In genomic region chr14:24409956-24410355, GRCh38 we compare ENCODE assay signal across 21 cellular contexts. TPM values are rescaled to one million over a fixed set of nuclear protein-coding genes. Genes with fewer than 3 reads are reported as not detected.
A peak's percentile ranks its signal among the peaks of the same experiment; 100 is the strongest.
DNase-seq lines count a peak whose midpoint lies in the region; ATAC-seq and TF ChIP-seq lines count a peak whose summit lies in the region.
"Had no signal": no experiment of that assay in that cellular context is flagged by ENCODE, and none has a peak within 500 bp of the region (broad histone marks: within the 10 kb centered on the region; RNA-seq: fewer than 3 reads in every experiment).

No MANE protein-coding gene starts in this region.

- no peak overlapping the region for H4K8ac ChIP-seq in IMR-90 (ENCODE audit: low read depth in 2 of 2, low read length in 2 of 2)

- no TSS peak for BruUV-seq in IMR-90 (replicated peaks; lab: Mats Ljungman, UMichigan)

- H3K23ac ChIP-seq in IMR-90 (ENCODE audit: low read depth, low read length) = no peak overlapping the region

- intact Hi-C loops in IMR-90 (cut with micrococcal nuclease) (no loop called here), sigmoid colon (cut with DNase I) (loop anchor here (5.0 kb wide), 1 partner anchor 78 kb away; no protein-coding TSS in a partner anchor)

- DNase-seq in IMR-90 (no peak), sigmoid colon (peak; percentile 61), islet precursor cell (no peak), Karpas-422 (no peak)
- DNase-seq in effector CD8-positive, alpha-beta T cell (lab: John Stamatoyannopoulos, UW) = no peak
- DNase-seq: 8988T; ACHN; AML-193; BE2C; Caco-2; CD4-positive, CD25-positive, alpha-beta regulatory T cell; CD8-positive, alpha-beta T cell; DMS153; DND-41; GM23248; HFFc6 had no signal

- dilution Hi-C loops in IMR-90 (cut with HindIII; ENCODE audit: low sequenced_read_pairs, unreplicated experiment) = no loop called here

- H3K36me3 ChIP-seq in BLaER1 treated with 17β-estradiol and CSF1 and Interleukin-3, amounts not matched to agents 10 nM and 100 nM = peaks cover 0 to 84% (median 43%) of the 10 kb centered on the region in 11 experiments; a peak in 19 of 22 replicates
- H3K36me3 ChIP-seq in IMR-90 (ENCODE audit: control insufficient read depth, insufficient read depth, low read length) (peaks cover 39% of the 10 kb centered on the region; the same call in 1 of the 2 replicates), sigmoid colon (peaks cover 7 to 56% (median 18%) of the 10 kb centered on the region in 4 donors), Karpas-422 (ENCODE audit: insufficient read depth, low read length) (no peaks in the 10 kb centered on the region)
- H3K36me3 ChIP-seq: BE2C, HAP-1 had no signal

- H4K91ac ChIP-seq in IMR-90 (ENCODE audit: insufficient read depth, low read depth, low read length) = no peak overlapping the region

- no peaks in the 10 kb centered on the region for H3K9me3 ChIP-seq in BLaER1 treated with 17β-estradiol and CSF1 and Interleukin-3, amounts not matched to agents 10 nM and 100 nM (replicated peaks in 1 of 11)
- H3K9me3 ChIP-seq in IMR-90 (ENCODE audit: control insufficient read depth, insufficient read depth, low read length) (no peaks in the 10 kb centered on the region), sigmoid colon (no peaks in the 10 kb centered on the region), Karpas-422 (ENCODE audit: low read length) (no peaks in the 10 kb centered on the region)
- H3K9me3 ChIP-seq: A549, BE2C, Caco-2, HAP-1 had no signal

- no peaks in the 10 kb centered on the region for H3K79me2 ChIP-seq in Karpas-422 (ENCODE audit: low read length)

- H3K14ac ChIP-seq in IMR-90 (replicated peaks; ENCODE audit: low read depth, low read length) = no peak overlapping the region

- H3K4me3 ChIP-seq in BLaER1 treated with 17β-estradiol and CSF1 and Interleukin-3, amounts not matched to agents 10 nM and 100 nM = no peak overlapping the region
- H3K4me3 ChIP-seq in IMR-90 (ENCODE audit: insufficient read depth, low read depth, low read length) (no peak overlapping the region), sigmoid colon (no peak overlapping the region), Karpas-422 (ENCODE audit: low read length) (no peak overlapping the region)
- H3K4me3 ChIP-seq: A549, GM23248, HAP-1 had no signal

- peaks cover 0 to 9% (median 0%) of the 10 kb centered on the region in 11 experiments; a peak in 2 of 22 replicates for H4K20me1 ChIP-seq in BLaER1 treated with 17β-estradiol and CSF1 and Interleukin-3, amounts not matched to agents 10 nM and 100 nM
- H4K20me1 ChIP-seq in IMR-90 (ENCODE audit: insufficient read depth, low read length) = 0 out of 2 replicates have a peak, but pooled peaks cover 3% of the 10 kb centered on the region
- no peaks in the 10 kb centered on the region for H4K20me1 ChIP-seq in Karpas-422 (ENCODE audit: insufficient read depth, low read depth, low read length)

- TF ChIP-seq RAD21 in IMR-90 (IDR thresholded peaks at IDR 0.05; ENCODE audit: low read length) = no peak

- no peak overlapping the region for H2BK15ac ChIP-seq in IMR-90 (ENCODE audit: low read depth, low read length)

- TF ChIP-seq CTCF in IMR-90 (conservative IDR thresholded peaks at IDR 0.05; ENCODE audit: low read depth, low read length) = no peak
- no peak for TF ChIP-seq CTCF in sigmoid colon (IDR thresholded peaks at IDR 0.05)

- H3K27ac ChIP-seq in BLaER1 treated with 17β-estradiol and CSF1 and Interleukin-3, amounts not matched to agents 10 nM and 100 nM = no peak overlapping the region
- H3K27ac ChIP-seq in IMR-90 (ENCODE audit: insufficient read depth, low read length) = no peak overlapping the region
- no peak overlapping the region for H3K27ac ChIP-seq in sigmoid colon
- no peak overlapping the region for H3K27ac ChIP-seq in Karpas-422 (ENCODE audit: low read length)
- H3K27ac ChIP-seq: A549, C4-2B, GM23248 had no signal

- POLR2A ChIA-PET in IMR-90 (lab: Charles Lee; ENCODE audit: unreplicated experiment) = no interaction called here

- no peaks in the 10 kb centered on the region for H3K9me2 ChIP-seq in Karpas-422 (replicated peaks; ENCODE audit: insufficient read depth, low read length)

- no peak overlapping the region for H3K18ac ChIP-seq in IMR-90 (ENCODE audit: low read depth, low read length)

- H3K9ac ChIP-seq in BLaER1 treated with 17β-estradiol and CSF1 and Interleukin-3, amounts not matched to agents 10 nM and 100 nM = no peak overlapping the region
- H3K9ac ChIP-seq in IMR-90 (ENCODE audit: low read depth, low read length) (no peak overlapping the region), Karpas-422 (ENCODE audit: low read length) (no peak overlapping the region)
- H3K9ac ChIP-seq: GM23248 had no signal

- H3K4me2 ChIP-seq in BLaER1 treated with 17β-estradiol and CSF1 and Interleukin-3, amounts not matched to agents 10 nM and 100 nM = peak overlapping the region in 8 of 11 experiments; percentile 44 to 88 (median 74); a peak in 15 of 22 replicates
- H3K4me2 ChIP-seq in IMR-90 (ENCODE audit: low read depth, low read length) (no peak overlapping the region), Karpas-422 (ENCODE audit: low read depth, low read length, poor library complexity, severe bottlenecking) (no peak overlapping the region)
- H3K4me2 ChIP-seq: A549 had no signal

- H2BK120ac ChIP-seq in IMR-90 (ENCODE audit: low read depth, low read length) = no peak overlapping the region

- TF ChIP-seq POLR2A in IMR-90 (IDR thresholded peaks at IDR 0.05; ENCODE audit: low read depth, low read length) (no peak), sigmoid colon (IDR thresholded peaks at IDR 0.05) (no peak)

- ATAC-seq in IMR-90 (ENCODE audit: low read depth) = no peak
- ATAC-seq in GM19023 (IDR thresholded peaks at IDR 0.05; ENCODE audit: unreplicated experiment) = no peak
- ATAC-seq: A549; CD8-positive, alpha-beta T cell had no signal

- H2BK20ac ChIP-seq in IMR-90 (ENCODE audit: low read depth, low read length) = no peak overlapping the region

- no peak overlapping the region for H2BK5ac ChIP-seq in IMR-90 (ENCODE audit: low read depth, low read length, poor library complexity, severe bottlenecking)

- H3K79me1 ChIP-seq in IMR-90 (ENCODE audit: low read depth in 1 of 2, low read length in 2 of 2) = no peaks in the 10 kb centered on the region; a peak in 1 of 4 replicates

- TF ChIP-seq EP300 in sigmoid colon (IDR thresholded peaks at IDR 0.05) = no peak

- H2AFZ ChIP-seq in IMR-90 (replicated peaks; ENCODE audit: low read length, poor library complexity) = no peak overlapping the region
- H2AFZ ChIP-seq in Karpas-422 (ENCODE audit: low read length) = no peak overlapping the region
- H2AFZ ChIP-seq: GM23248 had no signal

- peak overlapping the region; percentile 43 for H2AK9ac ChIP-seq in IMR-90 (replicated peaks; ENCODE audit: low read depth, low read length, poor library complexity)

- H4K5ac ChIP-seq in IMR-90 (ENCODE audit: low read depth, low read length) = no peak overlapping the region

- 60% methylated on average over 1 of the region's 10 CpGs; no CpG with 5 or more reads in 1 of the 2 experiments for WGBS in IMR-90 (ENCODE audit: extremely low coverage in 2 of 2, insufficient read length in 1 of 2), 2 experiments
- 94 to 95% methylated on average over 10 of the region's 10 CpGs for WGBS in sigmoid colon, 2 donors

- H3K27me3 ChIP-seq in BLaER1 treated with 17β-estradiol and CSF1 and Interleukin-3, amounts not matched to agents 10 nM and 100 nM = no peaks in the 10 kb centered on the region
- no peaks in the 10 kb centered on the region for H3K27me3 ChIP-seq in IMR-90 (ENCODE audit: control insufficient read depth, insufficient read depth, low read length)
- no peaks in the 10 kb centered on the region for H3K27me3 ChIP-seq in sigmoid colon
- no peaks in the 10 kb centered on the region for H3K27me3 ChIP-seq in Karpas-422 (ENCODE audit: low read length)
- H3K27me3 ChIP-seq: BE2C had no signal

- H3K4ac ChIP-seq in IMR-90 (ENCODE audit: low read depth, low read length) = no peak overlapping the region

- in situ Hi-C loops in IMR-90 (cut with MboI; ENCODE audit: low sequenced_read_pairs) = no loop called here

- peaks cover 0 to 63% (median 49%) of the 10 kb centered on the region in 10 experiments; a peak in 18 of 20 replicates for H3K4me1 ChIP-seq in BLaER1 treated with 17β-estradiol and CSF1 and Interleukin-3, amounts not matched to agents 10 nM and 100 nM
- H3K4me1 ChIP-seq in IMR-90 (ENCODE audit: control insufficient read depth, insufficient read depth, low read length) (no peaks in the 10 kb centered on the region), sigmoid colon (no peaks in the 10 kb centered on the region), Karpas-422 (ENCODE audit: low read length) (no peaks in the 10 kb centered on the region)
- H3K4me1 ChIP-seq: A549, Caco-2 had no signal

- CTCF ChIA-PET in IMR-90 (lab: Yijun Ruan, JAX) = no interaction called here

- H3K56ac ChIP-seq in IMR-90 (ENCODE audit: extremely low read depth, insufficient read depth, low read length) = no peak overlapping the region

- H3K9me1 ChIP-seq in IMR-90 (ENCODE audit: insufficient read depth, low read length) = peaks cover 3% of the 10 kb centered on the region; the same call in 1 of the 2 replicates

- H2AK5ac ChIP-seq in IMR-90 (ENCODE audit: low read depth, low read length) = no peak overlapping the region

RNA-seq across cellular contexts. Expression of gene NYNRIN, which starts 11.2 kb away (rescaled TPM):
- total RNA-seq in IMR-90 (2012; rRNA removed) (1.7 and 2.2 TPM in 2 replicates), sigmoid colon (10 to 100 TPM in 1 of 4 donors, 1 to 10 TPM in 3; 6.8 to 17.4 (median 7.0) TPM)
- polyA plus RNA-seq in IMR-90 (2012; rRNA removed) (5.3 and 5.4 TPM in 2 replicates), sigmoid colon (1 to 10 TPM in 1 of 3 donors, under 1 TPM in 2; 0.60 to 6.5 (median 0.92) TPM)
- 2.7 and 4.6 TPM in 2 replicates for polyA plus RNA-seq in IMR-90 (2012; cell fraction: cytosol; rRNA removed)
- 10.7 and 11.1 TPM in 2 replicates for polyA plus RNA-seq in IMR-90 (2012; cell fraction: nucleus; rRNA removed; ENCODE audit: low replicate concordance)
- total RNA-seq in Karpas-422 (2014; rRNA removed; shearing (Covaris generic); ENCODE audit: low replicate concordance) = not detected in 2 replicates

RNA-seq across cellular contexts. Expression of gene CBLN3, which starts 19.5 kb away (rescaled TPM):
- total RNA-seq in IMR-90 (2012; rRNA removed) (0.56 and 0.72 TPM in 2 replicates), sigmoid colon (1 to 10 TPM; 1.4 to 8.9 (median 2.1) TPM)
- polyA plus RNA-seq in IMR-90 (2012; rRNA removed) (3.9 and 4.5 TPM in 2 replicates), sigmoid colon (1 to 10 TPM in 2 of 3 donors, under 1 TPM in 1; 0.46 to 3.6 (median 1.2) TPM)
- polyA plus RNA-seq in IMR-90 (2012; cell fraction: cytosol; rRNA removed) = 2.7 and 2.9 TPM in 2 replicates
- 27.9 and 42.0 TPM in 2 replicates for polyA plus RNA-seq in IMR-90 (2012; cell fraction: nucleus; rRNA removed; ENCODE audit: low replicate concordance)
- total RNA-seq in Karpas-422 (2014; rRNA removed; shearing (Covaris generic); ENCODE audit: low replicate concordance) = 1.1 and 3.6 TPM in 2 replicates

RNA-seq across cellular contexts. Expression of gene KHNYN, which starts 19.8 kb away (rescaled TPM):
- total RNA-seq in IMR-90 (2012; rRNA removed) (22.8 and 24.4 TPM in 2 replicates), sigmoid colon (10 to 100 TPM; 44.6 to 60.8 (median 50.6) TPM)
- polyA plus RNA-seq in IMR-90 (2012; rRNA removed) (16.1 and 18.9 TPM in 2 replicates), sigmoid colon (10 to 100 TPM; 16.2 to 64.6 (median 36.1) TPM)
- polyA plus RNA-seq in IMR-90 (2012; cell fraction: cytosol; rRNA removed) = 9.2 and 9.4 TPM in 2 replicates
- polyA plus RNA-seq in IMR-90 (2012; cell fraction: nucleus; rRNA removed; ENCODE audit: low replicate concordance) = 44.0 and 53.0 TPM in 2 replicates
- total RNA-seq in Karpas-422 (2014; rRNA removed; shearing (Covaris generic); ENCODE audit: low replicate concordance) = 50.8 and 109 TPM in 2 replicates

RNA-seq across cellular contexts. Expression of gene SDR39U1, which starts 32.6 kb away (rescaled TPM):
- total RNA-seq in IMR-90 (2012; rRNA removed) (5.0 and 7.5 TPM in 2 replicates), sigmoid colon (10 to 100 TPM; 30.3 to 45.4 (median 33.9) TPM)
- polyA plus RNA-seq in IMR-90 (2012; rRNA removed) (46.3 and 50.4 TPM in 2 replicates), sigmoid colon (10 to 100 TPM; 35.4 to 57.3 (median 39.1) TPM)
- polyA plus RNA-seq in IMR-90 (2012; cell fraction: cytosol; rRNA removed) = 32.8 and 36.4 TPM in 2 replicates
- 229 and 384 TPM in 2 replicates for polyA plus RNA-seq in IMR-90 (2012; cell fraction: nucleus; rRNA removed; ENCODE audit: low replicate concordance)
- 53.3 and 77.2 TPM in 2 replicates for total RNA-seq in Karpas-422 (2014; rRNA removed; shearing (Covaris generic); ENCODE audit: low replicate concordance)

RNA-seq across cellular contexts. Expression of gene NFATC4, which starts 42.0 kb away (rescaled TPM):
- total RNA-seq in IMR-90 (2012; rRNA removed) (13.6 and 15.6 TPM in 2 replicates), sigmoid colon (100 to 1,000 TPM in 1 of 4 donors, 10 to 100 TPM in 3; 29.6 to 120 (median 67.3) TPM)
- polyA plus RNA-seq in IMR-90 (2012; rRNA removed) (35.8 and 38.4 TPM in 2 replicates), sigmoid colon (10 to 100 TPM; 10.4 to 45.1 (median 15.6) TPM)
- polyA plus RNA-seq in IMR-90 (2012; cell fraction: cytosol; rRNA removed) = 19.7 and 21.1 TPM in 2 replicates
- 286 and 363 TPM in 2 replicates for polyA plus RNA-seq in IMR-90 (2012; cell fraction: nucleus; rRNA removed; ENCODE audit: low replicate concordance)
- 17.1 and 19.9 TPM in 2 replicates for total RNA-seq in Karpas-422 (2014; rRNA removed; shearing (Covaris generic); ENCODE audit: low replicate concordance)
- total RNA-seq: CD4-positive, CD25-positive, alpha-beta regulatory T cell; CD8-positive, alpha-beta T cell had no signal
- polyA plus RNA-seq: CD4-positive, CD25-positive, alpha-beta regulatory T cell had no signal

Comparison
In these comparisons a context has a peak if more than half of its experiments do, and no peak if none do; other contexts are left out.
1. H3K4me2 ChIP-seq: peak in BLaER1 treated with 17β-estradiol and CSF1 and Interleukin-3, amounts not matched to agents 10 nM and 100 nM (8 of 11); none in IMR-90 (single experiment) and Karpas-422 (single experiment).